Comparison of ENCODE assay signal across 1 cellular context in the genomic region with DNA sequence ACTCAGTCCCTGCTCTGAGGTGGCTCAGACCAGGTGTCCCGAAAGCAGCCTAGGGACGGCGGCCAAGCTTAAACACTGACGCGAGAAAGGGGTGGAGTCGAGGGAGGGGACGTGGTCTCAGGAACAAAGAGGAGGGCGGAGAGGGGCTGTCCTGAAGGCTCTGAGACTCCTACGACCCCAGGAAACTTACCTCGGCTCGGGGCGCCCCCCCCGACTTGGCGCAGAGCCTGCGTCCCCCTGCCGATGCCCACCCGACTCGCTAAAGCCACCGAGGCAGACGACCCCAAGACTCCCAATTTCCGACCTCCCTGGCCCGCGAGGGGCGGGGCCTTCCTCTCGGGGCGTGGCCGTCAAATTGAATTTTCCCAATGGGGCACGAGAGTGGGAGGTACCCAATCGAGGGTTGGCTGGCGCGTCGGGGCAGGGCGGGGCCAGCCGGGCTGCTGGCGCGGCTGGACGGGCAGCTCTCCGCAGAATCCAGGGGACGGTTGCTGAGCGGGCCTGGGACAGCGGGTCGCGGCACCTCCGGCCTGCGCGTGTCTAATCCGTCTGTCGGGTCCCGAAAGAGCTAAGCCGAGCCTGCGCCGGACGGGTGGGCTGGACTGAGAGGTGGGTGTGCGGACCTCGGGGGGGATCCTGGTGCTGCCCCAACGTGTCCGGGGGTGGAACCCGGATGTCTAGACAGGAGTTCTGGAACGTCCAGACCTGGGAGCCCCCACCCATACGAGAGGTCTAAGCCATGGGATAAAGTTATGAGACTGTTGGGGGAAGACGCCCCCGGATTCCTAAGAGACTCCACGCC.
A peak's percentile ranks its signal among the peaks of the same experiment; 100 is the strongest.
TF ChIP-seq lines count a peak whose summit lies in the region.

A gene (plus strand): TSS at position 471 of the 802 bp plus-strand sequence. CDS start 1,941 bp downstream, outside the sequence.

TF ChIP-seq in K562, 482 proteins besides CTCF, POLR2A, EP300 and RAD21 (continued from another document and continues in another):
- TF ChIP-seq, protein P1, sequence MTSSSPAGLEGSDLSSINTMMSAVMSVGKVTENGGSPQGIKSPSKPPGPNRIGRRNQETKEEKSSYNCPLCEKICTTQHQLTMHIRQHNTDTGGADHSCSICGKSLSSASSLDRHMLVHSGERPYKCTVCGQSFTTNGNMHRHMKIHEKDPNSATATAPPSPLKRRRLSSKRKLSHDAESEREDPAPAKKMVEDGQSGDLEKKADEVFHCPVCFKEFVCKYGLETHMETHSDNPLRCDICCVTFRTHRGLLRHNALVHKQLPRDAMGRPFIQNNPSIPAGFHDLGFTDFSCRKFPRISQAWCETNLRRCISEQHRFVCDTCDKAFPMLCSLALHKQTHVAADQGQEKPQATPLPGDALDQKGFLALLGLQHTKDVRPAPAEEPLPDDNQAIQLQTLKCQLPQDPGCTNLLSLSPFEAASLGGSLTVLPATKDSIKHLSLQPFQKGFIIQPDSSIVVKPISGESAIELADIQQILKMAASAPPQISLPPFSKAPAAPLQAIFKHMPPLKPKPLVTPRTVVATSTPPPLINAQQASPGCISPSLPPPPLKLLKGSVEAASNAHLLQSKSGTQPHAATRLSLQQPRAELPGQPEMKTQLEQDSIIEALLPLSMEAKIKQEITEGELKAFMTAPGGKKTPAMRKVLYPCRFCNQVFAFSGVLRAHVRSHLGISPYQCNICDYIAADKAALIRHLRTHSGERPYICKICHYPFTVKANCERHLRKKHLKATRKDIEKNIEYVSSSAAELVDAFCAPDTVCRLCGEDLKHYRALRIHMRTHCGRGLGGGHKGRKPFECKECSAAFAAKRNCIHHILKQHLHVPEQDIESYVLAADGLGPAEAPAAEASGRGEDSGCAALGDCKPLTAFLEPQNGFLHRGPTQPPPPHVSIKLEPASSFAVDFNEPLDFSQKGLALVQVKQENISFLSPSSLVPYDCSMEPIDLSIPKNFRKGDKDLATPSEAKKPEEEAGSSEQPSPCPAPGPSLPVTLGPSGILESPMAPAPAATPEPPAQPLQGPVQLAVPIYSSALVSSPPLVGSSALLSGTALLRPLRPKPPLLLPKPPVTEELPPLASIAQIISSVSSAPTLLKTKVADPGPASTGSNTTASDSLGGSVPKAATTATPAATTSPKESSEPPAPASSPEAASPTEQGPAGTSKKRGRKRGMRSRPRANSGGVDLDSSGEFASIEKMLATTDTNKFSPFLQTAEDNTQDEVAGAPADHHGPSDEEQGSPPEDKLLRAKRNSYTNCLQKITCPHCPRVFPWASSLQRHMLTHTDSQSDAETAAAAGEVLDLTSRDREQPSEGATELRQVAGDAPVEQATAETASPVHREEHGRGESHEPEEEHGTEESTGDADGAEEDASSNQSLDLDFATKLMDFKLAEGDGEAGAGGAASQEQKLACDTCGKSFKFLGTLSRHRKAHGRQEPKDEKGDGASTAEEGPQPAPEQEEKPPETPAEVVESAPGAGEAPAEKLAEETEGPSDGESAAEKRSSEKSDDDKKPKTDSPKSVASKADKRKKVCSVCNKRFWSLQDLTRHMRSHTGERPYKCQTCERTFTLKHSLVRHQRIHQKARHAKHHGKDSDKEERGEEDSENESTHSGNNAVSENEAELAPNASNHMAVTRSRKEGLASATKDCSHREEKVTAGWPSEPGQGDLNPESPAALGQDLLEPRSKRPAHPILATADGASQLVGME (CRISPR knock-in tag; IDR thresholded peaks at IDR 0.05), result no peak
- TF ChIP-seq DMBX1 (CRISPR knock-in tag; IDR thresholded peaks at IDR 0.05; ENCODE audit: borderline replicate concordance) (no peak), ZFP36 (IDR thresholded peaks at IDR 0.05; ENCODE audit: low read depth, low read length, partially characterized antibody) (no peak), TEAD1 (CRISPR knock-in tag; IDR thresholded peaks at IDR 0.05) (no peak), ZNF316 (IDR thresholded peaks at IDR 0.05) (no peak), ZNF589 (CRISPR knock-in tag; IDR thresholded peaks at IDR 0.05; ENCODE audit: low read depth) (no peak), ZNF408 (CRISPR knock-in tag; IDR thresholded peaks at IDR 0.05; ENCODE audit: low read depth) (no peak), SMARCB1 (IDR thresholded peaks at IDR 0.05; ENCODE audit: insufficient read length, low read depth) (no peak), GATA2 (CRISPR knock-in tag; IDR thresholded peaks at IDR 0.05) (no peak), NFYB (IDR thresholded peaks at IDR 0.05; ENCODE audit: extremely low read depth, insufficient read length) (peak; percentile 8), FOXA3 (CRISPR knock-in tag; conservative IDR thresholded peaks at IDR 0.05 in 1 of 2, IDR thresholded peaks at IDR 0.05 in 1 of 2) (no peak), RFX5 (IDR thresholded peaks at IDR 0.05; ENCODE audit: low read depth, low read length) (no peak), CREB1 (IDR thresholded peaks at IDR 0.05) (0 out of 2 replicates have a peak, but pooled peaks have one; percentile 21), CREB1 (CRISPR knock-in tag; IDR thresholded peaks at IDR 0.05) (0 out of 2 replicates have a peak, but pooled peaks have one; percentile 25), HNRNPLL (IDR thresholded peaks at IDR 0.05; ENCODE audit: low read depth, low read length, poor library complexity, severe bottlenecking) (no peak), PHB (CRISPR knock-in tag; IDR thresholded peaks at IDR 0.05) (no peak), ZNF717 (CRISPR knock-in tag; IDR thresholded peaks at IDR 0.05) (no peak), KAT2B (IDR thresholded peaks at IDR 0.05; ENCODE audit: low read depth, low read length) (no peak), HSF4 (CRISPR knock-in tag; IDR thresholded peaks at IDR 0.05; ENCODE audit: borderline replicate concordance) (no peak), U2AF2 (optimal IDR thresholded peaks at IDR 0.05; ENCODE audit: low read depth, low read length) (no peak), JUND (IDR thresholded peaks at IDR 0.05; ENCODE audit: borderline replicate concordance, low read depth, low read length) (no peak), JUND (tag; IDR thresholded peaks at IDR 0.05; ENCODE audit: borderline replicate concordance, low read depth, low read length) (no peak), RHOXF2B (CRISPR knock-in tag; conservative IDR thresholded peaks at IDR 0.05) (no peak), MTA2 (IDR thresholded peaks at IDR 0.05; ENCODE audit: low read depth) (no peak), MEIS2 (IDR thresholded peaks at IDR 0.05; ENCODE audit: partially characterized antibody) (no peak), MYNN (IDR thresholded peaks at IDR 0.05) (no peak), MYNN (CRISPR knock-in tag; IDR thresholded peaks at IDR 0.05) (no peak), NCOA2 (IDR thresholded peaks at IDR 0.05; ENCODE audit: partially characterized antibody in 2 of 2) (no peak), RAD51 (IDR thresholded peaks at IDR 0.05; ENCODE audit: borderline replicate concordance, low read depth) (no peak), EHMT2 (IDR thresholded peaks at IDR 0.05) (no peak), KLF1 (tag; IDR thresholded peaks at IDR 0.05) (no peak), SP1 (CRISPR knock-in tag; IDR thresholded peaks at IDR 0.05) (peak; percentile 80), NEUROD1 (IDR thresholded peaks at IDR 0.05; ENCODE audit: borderline replicate concordance, low read depth, low read length, partially characterized antibody) (peak; percentile 10), KDM2B (CRISPR knock-in tag; IDR thresholded peaks at IDR 0.05) (no peak)
- TF ChIP-seq, protein P2, sequence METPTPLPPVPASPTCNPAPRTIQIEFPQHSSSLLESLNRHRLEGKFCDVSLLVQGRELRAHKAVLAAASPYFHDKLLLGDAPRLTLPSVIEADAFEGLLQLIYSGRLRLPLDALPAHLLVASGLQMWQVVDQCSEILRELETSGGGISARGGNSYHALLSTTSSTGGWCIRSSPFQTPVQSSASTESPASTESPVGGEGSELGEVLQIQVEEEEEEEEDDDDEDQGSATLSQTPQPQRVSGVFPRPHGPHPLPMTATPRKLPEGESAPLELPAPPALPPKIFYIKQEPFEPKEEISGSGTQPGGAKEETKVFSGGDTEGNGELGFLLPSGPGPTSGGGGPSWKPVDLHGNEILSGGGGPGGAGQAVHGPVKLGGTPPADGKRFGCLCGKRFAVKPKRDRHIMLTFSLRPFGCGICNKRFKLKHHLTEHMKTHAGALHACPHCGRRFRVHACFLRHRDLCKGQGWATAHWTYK (CRISPR knock-in tag; IDR thresholded peaks at IDR 0.05), result no peak
- TF ChIP-seq, protein P3, sequence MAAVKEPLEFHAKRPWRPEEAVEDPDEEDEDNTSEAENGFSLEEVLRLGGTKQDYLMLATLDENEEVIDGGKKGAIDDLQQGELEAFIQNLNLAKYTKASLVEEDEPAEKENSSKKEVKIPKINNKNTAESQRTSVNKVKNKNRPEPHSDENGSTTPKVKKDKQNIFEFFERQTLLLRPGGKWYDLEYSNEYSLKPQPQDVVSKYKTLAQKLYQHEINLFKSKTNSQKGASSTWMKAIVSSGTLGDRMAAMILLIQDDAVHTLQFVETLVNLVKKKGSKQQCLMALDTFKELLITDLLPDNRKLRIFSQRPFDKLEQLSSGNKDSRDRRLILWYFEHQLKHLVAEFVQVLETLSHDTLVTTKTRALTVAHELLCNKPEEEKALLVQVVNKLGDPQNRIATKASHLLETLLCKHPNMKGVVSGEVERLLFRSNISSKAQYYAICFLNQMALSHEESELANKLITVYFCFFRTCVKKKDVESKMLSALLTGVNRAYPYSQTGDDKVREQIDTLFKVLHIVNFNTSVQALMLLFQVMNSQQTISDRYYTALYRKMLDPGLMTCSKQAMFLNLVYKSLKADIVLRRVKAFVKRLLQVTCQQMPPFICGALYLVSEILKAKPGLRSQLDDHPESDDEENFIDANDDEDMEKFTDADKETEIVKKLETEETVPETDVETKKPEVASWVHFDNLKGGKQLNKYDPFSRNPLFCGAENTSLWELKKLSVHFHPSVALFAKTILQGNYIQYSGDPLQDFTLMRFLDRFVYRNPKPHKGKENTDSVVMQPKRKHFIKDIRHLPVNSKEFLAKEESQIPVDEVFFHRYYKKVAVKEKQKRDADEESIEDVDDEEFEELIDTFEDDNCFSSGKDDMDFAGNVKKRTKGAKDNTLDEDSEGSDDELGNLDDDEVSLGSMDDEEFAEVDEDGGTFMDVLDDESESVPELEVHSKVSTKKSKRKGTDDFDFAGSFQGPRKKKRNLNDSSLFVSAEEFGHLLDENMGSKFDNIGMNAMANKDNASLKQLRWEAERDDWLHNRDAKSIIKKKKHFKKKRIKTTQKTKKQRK (IDR thresholded peaks at IDR 0.05; ENCODE audit: borderline replicate concordance, low read depth, low read length), result no peak
- TF ChIP-seq, protein P4, sequence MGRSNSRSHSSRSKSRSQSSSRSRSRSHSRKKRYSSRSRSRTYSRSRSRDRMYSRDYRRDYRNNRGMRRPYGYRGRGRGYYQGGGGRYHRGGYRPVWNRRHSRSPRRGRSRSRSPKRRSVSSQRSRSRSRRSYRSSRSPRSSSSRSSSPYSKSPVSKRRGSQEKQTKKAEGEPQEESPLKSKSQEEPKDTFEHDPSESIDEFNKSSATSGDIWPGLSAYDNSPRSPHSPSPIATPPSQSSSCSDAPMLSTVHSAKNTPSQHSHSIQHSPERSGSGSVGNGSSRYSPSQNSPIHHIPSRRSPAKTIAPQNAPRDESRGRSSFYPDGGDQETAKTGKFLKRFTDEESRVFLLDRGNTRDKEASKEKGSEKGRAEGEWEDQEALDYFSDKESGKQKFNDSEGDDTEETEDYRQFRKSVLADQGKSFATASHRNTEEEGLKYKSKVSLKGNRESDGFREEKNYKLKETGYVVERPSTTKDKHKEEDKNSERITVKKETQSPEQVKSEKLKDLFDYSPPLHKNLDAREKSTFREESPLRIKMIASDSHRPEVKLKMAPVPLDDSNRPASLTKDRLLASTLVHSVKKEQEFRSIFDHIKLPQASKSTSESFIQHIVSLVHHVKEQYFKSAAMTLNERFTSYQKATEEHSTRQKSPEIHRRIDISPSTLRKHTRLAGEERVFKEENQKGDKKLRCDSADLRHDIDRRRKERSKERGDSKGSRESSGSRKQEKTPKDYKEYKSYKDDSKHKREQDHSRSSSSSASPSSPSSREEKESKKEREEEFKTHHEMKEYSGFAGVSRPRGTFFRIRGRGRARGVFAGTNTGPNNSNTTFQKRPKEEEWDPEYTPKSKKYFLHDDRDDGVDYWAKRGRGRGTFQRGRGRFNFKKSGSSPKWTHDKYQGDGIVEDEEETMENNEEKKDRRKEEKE (IDR thresholded peaks at IDR 0.05; ENCODE audit: borderline replicate concordance in 1 of 2, control insufficient read depth in 1 of 2, low read depth in 2 of 2, low read length in 1 of 2), result no peak
- TF ChIP-seq, protein P5, sequence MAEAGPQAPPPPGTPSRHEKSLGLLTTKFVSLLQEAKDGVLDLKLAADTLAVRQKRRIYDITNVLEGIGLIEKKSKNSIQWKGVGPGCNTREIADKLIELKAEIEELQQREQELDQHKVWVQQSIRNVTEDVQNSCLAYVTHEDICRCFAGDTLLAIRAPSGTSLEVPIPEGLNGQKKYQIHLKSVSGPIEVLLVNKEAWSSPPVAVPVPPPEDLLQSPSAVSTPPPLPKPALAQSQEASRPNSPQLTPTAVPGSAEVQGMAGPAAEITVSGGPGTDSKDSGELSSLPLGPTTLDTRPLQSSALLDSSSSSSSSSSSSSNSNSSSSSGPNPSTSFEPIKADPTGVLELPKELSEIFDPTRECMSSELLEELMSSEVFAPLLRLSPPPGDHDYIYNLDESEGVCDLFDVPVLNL (CRISPR knock-in tag; IDR thresholded peaks at IDR 0.05; ENCODE audit: low read depth), result no peak
- TF ChIP-seq, protein P6, sequence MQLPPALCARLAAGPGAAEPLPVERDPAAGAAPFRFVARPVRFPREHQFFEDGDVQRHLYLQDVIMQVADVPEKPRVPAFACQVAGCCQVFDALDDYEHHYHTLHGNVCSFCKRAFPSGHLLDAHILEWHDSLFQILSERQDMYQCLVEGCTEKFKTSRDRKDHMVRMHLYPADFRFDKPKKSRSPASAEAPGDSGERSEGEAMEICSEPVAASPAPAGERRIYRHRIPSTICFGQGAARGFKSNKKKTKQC (CRISPR knock-in tag; IDR thresholded peaks at IDR 0.05), result no peak
- TF ChIP-seq, protein P7, sequence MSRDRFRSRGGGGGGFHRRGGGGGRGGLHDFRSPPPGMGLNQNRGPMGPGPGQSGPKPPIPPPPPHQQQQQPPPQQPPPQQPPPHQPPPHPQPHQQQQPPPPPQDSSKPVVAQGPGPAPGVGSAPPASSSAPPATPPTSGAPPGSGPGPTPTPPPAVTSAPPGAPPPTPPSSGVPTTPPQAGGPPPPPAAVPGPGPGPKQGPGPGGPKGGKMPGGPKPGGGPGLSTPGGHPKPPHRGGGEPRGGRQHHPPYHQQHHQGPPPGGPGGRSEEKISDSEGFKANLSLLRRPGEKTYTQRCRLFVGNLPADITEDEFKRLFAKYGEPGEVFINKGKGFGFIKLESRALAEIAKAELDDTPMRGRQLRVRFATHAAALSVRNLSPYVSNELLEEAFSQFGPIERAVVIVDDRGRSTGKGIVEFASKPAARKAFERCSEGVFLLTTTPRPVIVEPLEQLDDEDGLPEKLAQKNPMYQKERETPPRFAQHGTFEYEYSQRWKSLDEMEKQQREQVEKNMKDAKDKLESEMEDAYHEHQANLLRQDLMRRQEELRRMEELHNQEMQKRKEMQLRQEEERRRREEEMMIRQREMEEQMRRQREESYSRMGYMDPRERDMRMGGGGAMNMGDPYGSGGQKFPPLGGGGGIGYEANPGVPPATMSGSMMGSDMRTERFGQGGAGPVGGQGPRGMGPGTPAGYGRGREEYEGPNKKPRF (IDR thresholded peaks at IDR 0.05; ENCODE audit: low read depth, low read length), result no peak
- TF ChIP-seq, protein P8, sequence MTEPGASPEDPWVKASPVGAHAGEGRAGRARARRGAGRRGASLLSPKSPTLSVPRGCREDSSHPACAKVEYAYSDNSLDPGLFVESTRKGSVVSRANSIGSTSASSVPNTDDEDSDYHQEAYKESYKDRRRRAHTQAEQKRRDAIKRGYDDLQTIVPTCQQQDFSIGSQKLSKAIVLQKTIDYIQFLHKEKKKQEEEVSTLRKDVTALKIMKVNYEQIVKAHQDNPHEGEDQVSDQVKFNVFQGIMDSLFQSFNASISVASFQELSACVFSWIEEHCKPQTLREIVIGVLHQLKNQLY (CRISPR knock-in tag; conservative IDR thresholded peaks at IDR 0.05), result no peak
